2 cellular contexts compared by ENCODE assay signal in the genomic region with DNA sequence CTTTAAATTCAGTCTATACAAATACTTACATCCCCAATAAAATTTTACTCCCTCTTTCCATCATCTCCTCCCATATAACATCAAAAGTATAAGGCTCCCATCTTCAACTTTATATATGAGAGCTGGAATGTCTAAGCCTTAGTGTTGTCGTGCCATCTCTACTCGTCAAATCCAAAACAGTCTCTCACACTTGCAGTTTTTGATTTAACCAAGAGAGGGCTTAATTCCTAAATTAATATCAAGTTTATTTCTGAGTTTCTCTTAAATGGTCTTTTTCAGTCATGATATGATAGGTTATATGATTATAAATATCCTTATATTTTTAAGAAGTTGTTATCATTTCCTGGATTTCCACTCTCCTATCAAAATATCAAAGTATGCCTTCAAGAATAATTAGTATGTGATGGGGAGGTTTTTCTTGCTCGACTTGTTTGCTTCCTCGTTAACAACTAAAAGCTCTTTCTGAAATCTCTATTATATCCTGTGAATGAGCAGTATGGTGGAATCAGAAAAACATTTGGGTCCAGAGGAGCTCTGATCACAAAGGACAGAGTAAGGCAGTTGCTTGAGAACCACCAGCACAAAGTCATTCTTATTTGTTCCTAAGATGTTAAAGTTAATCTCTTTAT.
TF ChIP-seq lines count a peak whose summit lies in the region.

No MANE protein-coding gene starts in this region.

TF ChIP-seq in liver, 16 proteins besides CTCF, POLR2A, EP300 and RAD21 (continued from another document):
- TF ChIP-seq, protein P1, sequence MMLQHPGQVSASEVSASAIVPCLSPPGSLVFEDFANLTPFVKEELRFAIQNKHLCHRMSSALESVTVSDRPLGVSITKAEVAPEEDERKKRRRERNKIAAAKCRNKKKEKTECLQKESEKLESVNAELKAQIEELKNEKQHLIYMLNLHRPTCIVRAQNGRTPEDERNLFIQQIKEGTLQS (IDR thresholded peaks at IDR 0.05) = no peak
- no peak for TF ChIP-seq HNF4G (IDR thresholded peaks at IDR 0.05)
- TF ChIP-seq SP1 (IDR thresholded peaks at IDR 0.05) = no peak
- TF ChIP-seq HNF4A (conservative IDR thresholded peaks at IDR 0.05) = no peak
- TF ChIP-seq RXRA (IDR thresholded peaks at IDR 0.05) = no peak
- no peak for TF ChIP-seq EGR1 (IDR thresholded peaks at IDR 0.05; ENCODE audit: low read depth in 2 of 2)
- no peak for TF ChIP-seq FOXA1 (IDR thresholded peaks at IDR 0.05)
- TF ChIP-seq, protein P2, sequence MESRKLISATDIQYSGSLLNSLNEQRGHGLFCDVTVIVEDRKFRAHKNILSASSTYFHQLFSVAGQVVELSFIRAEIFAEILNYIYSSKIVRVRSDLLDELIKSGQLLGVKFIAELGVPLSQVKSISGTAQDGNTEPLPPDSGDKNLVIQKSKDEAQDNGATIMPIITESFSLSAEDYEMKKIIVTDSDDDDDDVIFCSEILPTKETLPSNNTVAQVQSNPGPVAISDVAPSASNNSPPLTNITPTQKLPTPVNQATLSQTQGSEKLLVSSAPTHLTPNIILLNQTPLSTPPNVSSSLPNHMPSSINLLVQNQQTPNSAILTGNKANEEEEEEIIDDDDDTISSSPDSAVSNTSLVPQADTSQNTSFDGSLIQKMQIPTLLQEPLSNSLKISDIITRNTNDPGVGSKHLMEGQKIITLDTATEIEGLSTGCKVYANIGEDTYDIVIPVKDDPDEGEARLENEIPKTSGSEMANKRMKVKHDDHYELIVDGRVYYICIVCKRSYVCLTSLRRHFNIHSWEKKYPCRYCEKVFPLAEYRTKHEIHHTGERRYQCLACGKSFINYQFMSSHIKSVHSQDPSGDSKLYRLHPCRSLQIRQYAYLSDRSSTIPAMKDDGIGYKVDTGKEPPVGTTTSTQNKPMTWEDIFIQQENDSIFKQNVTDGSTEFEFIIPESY (IDR thresholded peaks at IDR 0.05) = no peak
- no peak for TF ChIP-seq GABPA (IDR thresholded peaks at IDR 0.05 in 1 of 2, conservative IDR thresholded peaks at IDR 0.05 in 1 of 2)

TF ChIP-seq in HepG2, 621 proteins besides CTCF, POLR2A, EP300 and RAD21 (continued from another document):
- TF ChIP-seq CHD2 (IDR thresholded peaks at IDR 0.05; ENCODE audit: low read depth, low read length) = no peak
- TF ChIP-seq, protein P3, sequence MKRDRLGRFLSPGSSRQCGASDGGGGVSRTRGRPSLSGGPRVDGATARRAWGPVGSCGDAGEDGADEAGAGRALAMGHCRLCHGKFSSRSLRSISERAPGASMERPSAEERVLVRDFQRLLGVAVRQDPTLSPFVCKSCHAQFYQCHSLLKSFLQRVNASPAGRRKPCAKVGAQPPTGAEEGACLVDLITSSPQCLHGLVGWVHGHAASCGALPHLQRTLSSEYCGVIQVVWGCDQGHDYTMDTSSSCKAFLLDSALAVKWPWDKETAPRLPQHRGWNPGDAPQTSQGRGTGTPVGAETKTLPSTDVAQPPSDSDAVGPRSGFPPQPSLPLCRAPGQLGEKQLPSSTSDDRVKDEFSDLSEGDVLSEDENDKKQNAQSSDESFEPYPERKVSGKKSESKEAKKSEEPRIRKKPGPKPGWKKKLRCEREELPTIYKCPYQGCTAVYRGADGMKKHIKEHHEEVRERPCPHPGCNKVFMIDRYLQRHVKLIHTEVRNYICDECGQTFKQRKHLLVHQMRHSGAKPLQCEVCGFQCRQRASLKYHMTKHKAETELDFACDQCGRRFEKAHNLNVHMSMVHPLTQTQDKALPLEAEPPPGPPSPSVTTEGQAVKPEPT (CRISPR knock-in tag; IDR thresholded peaks at IDR 0.05; ENCODE audit: low read depth) = no peak
